8 cellular contexts compared by ENCODE assay signal in the genomic region with DNA sequence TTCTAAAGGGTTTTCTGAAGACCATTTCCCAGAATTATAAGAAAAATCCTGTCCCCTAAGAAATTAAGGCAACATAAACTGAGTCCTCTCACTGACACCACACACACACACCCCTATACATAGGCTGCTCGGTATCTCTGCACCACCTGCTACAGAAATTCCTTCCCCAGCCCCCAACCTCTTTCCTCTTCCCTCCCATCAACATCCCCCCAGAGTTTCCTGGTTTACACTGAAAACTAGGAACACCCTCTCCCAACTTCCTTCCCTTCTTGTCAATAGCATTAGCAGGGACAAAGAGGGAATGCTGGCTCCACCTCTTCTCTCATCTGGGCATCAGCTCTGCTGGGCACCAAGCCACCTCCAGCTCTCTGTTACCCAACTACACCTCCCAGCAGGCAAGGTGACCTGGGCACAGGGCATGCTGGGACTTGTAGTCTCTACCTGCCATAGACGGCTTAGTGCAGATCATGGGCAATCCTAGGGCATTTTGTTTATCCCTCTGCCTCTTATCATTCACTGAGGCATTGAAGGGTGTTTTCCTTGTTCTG. TPM values are rescaled to one million over a fixed set of nuclear protein-coding genes. Genes with fewer than 3 reads are reported as not detected.
DNase-seq lines count a peak whose midpoint lies in the region; ATAC-seq lines count a peak whose summit lies in the region.

No MANE protein-coding gene starts in this region.

- no peak overlapping the region for H3K4ac ChIP-seq in mesenchymal stem cell (ENCODE audit: low read depth in 1 of 2, low read length in 2 of 2)

- H2BK120ac ChIP-seq in mesenchymal stem cell (ENCODE audit: low read depth, low read length): no peak overlapping the region

- H3K27me3 ChIP-seq in mesenchymal stem cell (ENCODE audit: control insufficient read depth in 1 of 2, insufficient read depth in 1 of 2, low read length in 2 of 2): no peaks in the 10 kb centered on the region

- ATAC-seq in GM21528 (IDR thresholded peaks at IDR 0.05; ENCODE audit: low FRiP score, unreplicated experiment): no peak

- peaks cover 36 to 45% of the 10 kb centered on the region in 2 experiments for H3K36me3 ChIP-seq in mesenchymal stem cell (ENCODE audit: control insufficient read depth in 1 of 2, insufficient read depth in 2 of 2, low read depth in 1 of 2, low read length in 2 of 2)

- H3K27ac ChIP-seq in mesenchymal stem cell (ENCODE audit: low read length, poor library complexity, severe bottlenecking): no peak overlapping the region

- H3K4me1 ChIP-seq in mesenchymal stem cell (ENCODE audit: control insufficient read depth, insufficient read depth, low read depth, low read length): peaks cover 25% of the 10 kb centered on the region

- 60% methylated on average over 2 of the region's 2 CpGs for WGBS in mesenchymal stem cell

- H4K91ac ChIP-seq in mesenchymal stem cell (ENCODE audit: low read length): no peak overlapping the region

- peaks cover 27% of the 10 kb centered on the region for H3K79me1 ChIP-seq in mesenchymal stem cell (replicated peaks; ENCODE audit: low read length, poor library complexity, severe bottlenecking)

- H3K14ac ChIP-seq in mesenchymal stem cell (ENCODE audit: low read length in 2 of 2): no peak overlapping the region

- peak; percentile 44 for DNase-seq in activated T-cell treated with anti-CD3 and anti-CD28 coated beads for 1 hour (ENCODE audit: low read depth)
- no peak for DNase-seq in activated T-cell treated with anti-CD3 and anti-CD28 coated beads for 4 hours
- DNase-seq in NCI-H2227 treated with DMSO at 0.1 percent for 48 hours (lab: John Stamatoyannopoulos, UW): peak; percentile 46
- DNase-seq in activated CD4-positive, alpha-beta T cell treated with anti-CD3 and anti-CD28 coated beads, Interleukin-2, amount 50 U/mL, for 4 hours: peak; percentile 58 to 59
- DNase-seq in effector CD8-positive, alpha-beta T cell (lab: John Stamatoyannopoulos, UW): peak; percentile 14
- DNase-seq in mesenchymal stem cell: no peak
- peak; percentile 32 to 36 for DNase-seq in stimulated activated CD8-positive, alpha-beta memory T cell treated with anti-CD3 and anti-CD28 coated beads, Interleukin-2, amount 100 ng/mL, for 48 hours (ENCODE audit: low read depth in 2 of 2)

- no peaks in the 10 kb centered on the region for H3K9me3 ChIP-seq in mesenchymal stem cell (ENCODE audit: control insufficient read depth, low read length)

- H2BK12ac ChIP-seq in mesenchymal stem cell (ENCODE audit: low read length in 2 of 2): no peak overlapping the region

- peak overlapping the region in 1 of 2 experiments; percentile 79 for H3K23ac ChIP-seq in mesenchymal stem cell (ENCODE audit: low read length in 2 of 2)

- H3K4me2 ChIP-seq in mesenchymal stem cell (ENCODE audit: low read length, poor library complexity, severe bottlenecking): no peak overlapping the region

- H4K8ac ChIP-seq in mesenchymal stem cell (ENCODE audit: low read length): no peak overlapping the region

- peak overlapping the region in 1 of 2 experiments; percentile 11 for H3K18ac ChIP-seq in mesenchymal stem cell (ENCODE audit: low read depth in 1 of 2, low read length in 2 of 2)

- no peak overlapping the region for H2BK15ac ChIP-seq in mesenchymal stem cell (ENCODE audit: low read depth, poor library complexity, severe bottlenecking)

- peak overlapping the region in 1 of 2 experiments; percentile 58 for H3K4me3 ChIP-seq in mesenchymal stem cell (ENCODE audit: insufficient read depth in 1 of 2, low read depth in 1 of 2, low read length in 2 of 2)

- H2AK5ac ChIP-seq in mesenchymal stem cell (ENCODE audit: low read length, severe bottlenecking): no peak overlapping the region

- H2BK5ac ChIP-seq in mesenchymal stem cell (ENCODE audit: low read depth, low read length, poor library complexity, severe bottlenecking): no peak overlapping the region

- H3K9ac ChIP-seq in mesenchymal stem cell (ENCODE audit: low read length): peak overlapping the region; percentile 59

- no peak overlapping the region for H2AFZ ChIP-seq in mesenchymal stem cell (ENCODE audit: low read depth, low read length)

RNA-seq across cellular contexts. Expression of gene CAVIN1, which starts 15.7 kb away (rescaled TPM):
- polyA plus RNA-seq in mesenchymal stem cell (2013, experiment 1 of 2): 168 TPM
- polyA plus RNA-seq in mesenchymal stem cell (2013, experiment 2 of 2): 165 TPM

RNA-seq across cellular contexts. Expression of gene STAT3, which starts 19.1 kb away (rescaled TPM):
- 67.6 TPM for polyA plus RNA-seq in mesenchymal stem cell (2013, experiment 1 of 2)
- 66.8 TPM for polyA plus RNA-seq in mesenchymal stem cell (2013, experiment 2 of 2)

RNA-seq across cellular contexts. Expression of gene ATP6V0A1, which starts 51.3 kb away (rescaled TPM):
- 39.0 TPM for polyA plus RNA-seq in mesenchymal stem cell (2013, experiment 1 of 2)
- 40.2 TPM for polyA plus RNA-seq in mesenchymal stem cell (2013, experiment 2 of 2)

Comparison
In these comparisons a context has a peak if more than half of its experiments do, and no peak if none do; other contexts are left out.
1. DNase-seq: peak in activated T-cell treated with anti-CD3 and anti-CD28 coated beads for 1 hour (single experiment), NCI-H2227 treated with DMSO at 0.1 percent for 48 hours (single experiment), activated CD4-positive, alpha-beta T cell treated with anti-CD3 and anti-CD28 coated beads, Interleukin-2, amount 50 U/mL, for 4 hours (2 of 2), effector CD8-positive, alpha-beta T cell (single experiment) and stimulated activated CD8-positive, alpha-beta memory T cell treated with anti-CD3 and anti-CD28 coated beads, Interleukin-2, amount 100 ng/mL, for 48 hours (2 of 2); none in activated T-cell treated with anti-CD3 and anti-CD28 coated beads for 4 hours (single experiment) and mesenchymal stem cell (single experiment).